In genomic region chrX:152037183-152037582, GRCh38 we compare ENCODE assay signal across 22 cellular contexts.
"Had no signal": no experiment of that assay in that cellular context is flagged by ENCODE, and none has a peak within 500 bp of the region (broad histone marks: within the 10 kb centered on the region; RNA-seq: fewer than 3 reads in every experiment).

No MANE protein-coding gene starts in this region.

- ATAC-seq: Panc1, PC-3, T-cell had no signal

- DNase-seq: KBM-7, MV-4-11, NCI-H1048, NCI-H1105 treated with DMSO at 0.1 percent for 48 hours, NCI-H1417 treated with DMSO at 0.1 percent for 48 hours, NCI-H146, NCI-H1694 treated with DMSO at 0.1 percent for 48 hours, NCI-H1930, NCI-H2081, NCI-H2107, NCI-H226, NCI-H446, NCI-H510A, NCI-H524 treated with DMSO at 0.1 percent for 48 hours, NCI-H69, NCI-H774, PC-3, SHP77, SK-N-SH, SW 1271, T-cell had no signal
